21 cellular contexts compared by ENCODE assay signal in the genomic region with DNA sequence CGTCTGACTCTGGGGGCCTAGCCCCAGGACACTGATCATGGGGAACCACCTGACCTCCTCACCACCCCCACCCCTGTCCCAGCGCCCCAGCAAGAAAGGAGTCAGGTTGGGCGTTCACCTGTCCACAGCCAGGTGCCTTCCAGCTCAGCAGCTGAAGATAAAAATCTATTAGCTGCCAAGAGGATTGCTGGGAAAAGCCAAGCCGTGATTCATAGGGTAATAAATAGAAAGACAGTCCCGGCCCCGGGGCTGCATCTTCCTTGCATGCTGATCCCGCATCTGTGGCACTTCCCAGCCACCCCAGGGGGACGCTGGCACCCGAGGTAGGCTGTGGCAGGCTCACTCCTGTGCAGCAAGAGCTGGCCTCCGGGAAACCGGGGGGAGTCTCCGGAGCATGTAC.
A peak's percentile ranks its signal among the peaks of the same experiment; 100 is the strongest.
DNase-seq lines count a peak whose midpoint lies in the region; TF ChIP-seq lines count a peak whose summit lies in the region.
"Had no signal": no experiment of that assay in that cellular context is flagged by ENCODE, and none has a peak within 500 bp of the region (broad histone marks: within the 10 kb centered on the region; RNA-seq: fewer than 3 reads in every experiment).

No MANE protein-coding gene starts in this region.

- intact Hi-C loops in breast epithelium (cut with DNase I; ENCODE audit: low total_unique reads), result no loop called here
- intact Hi-C loops in vagina (cut with DNase I), result no loop called here

- no peak overlapping the region for H3K9ac ChIP-seq in mesenchymal stem cell (ENCODE audit: low read length)
- H3K9ac ChIP-seq: BLaER1 treated with 17β-estradiol and CSF1 and Interleukin-3, amounts not matched to agents 10 nM and 100 nM had no signal

- no peak overlapping the region for H3K4me3 ChIP-seq in breast epithelium
- H3K4me3 ChIP-seq in mesenchymal stem cell (ENCODE audit: insufficient read depth in 1 of 2, low read depth in 1 of 2, low read length in 2 of 2), result no peak overlapping the region
- H3K4me3 ChIP-seq in vagina, result no peak overlapping the region
- H3K4me3 ChIP-seq: BLaER1 treated with 17β-estradiol and CSF1 and Interleukin-3, amounts not matched to agents 10 nM and 100 nM; MG63; pancreas; SJCRH30; skin epidermis had no signal

- H3K4me1 ChIP-seq in breast epithelium (no peaks in the 10 kb centered on the region), mesenchymal stem cell (ENCODE audit: control insufficient read depth, insufficient read depth, low read depth, low read length) (peaks cover 13% of the 10 kb centered on the region), vagina (peaks cover 25% of the 10 kb centered on the region)
- H3K4me1 ChIP-seq: pancreas had no signal

- no peak overlapping the region for H2BK15ac ChIP-seq in mesenchymal stem cell (ENCODE audit: low read depth, poor library complexity, severe bottlenecking)

- H2AK5ac ChIP-seq in mesenchymal stem cell (ENCODE audit: low read length, severe bottlenecking), result no peak overlapping the region

- H3K27me3 ChIP-seq in breast epithelium (no peaks in the 10 kb centered on the region), mesenchymal stem cell (ENCODE audit: control insufficient read depth in 1 of 2, insufficient read depth in 1 of 2, low read length in 2 of 2) (no peaks in the 10 kb centered on the region), vagina (no peaks in the 10 kb centered on the region)
- H3K27me3 ChIP-seq: BLaER1 treated with 17β-estradiol and CSF1 and Interleukin-3, amounts not matched to agents 10 nM and 100 nM; MG63; pancreas; SJCRH30 had no signal

- H3K79me1 ChIP-seq in mesenchymal stem cell (replicated peaks; ENCODE audit: low read length, poor library complexity, severe bottlenecking), result no peaks in the 10 kb centered on the region

- no peak overlapping the region for H3K4me2 ChIP-seq in mesenchymal stem cell (ENCODE audit: low read length, poor library complexity, severe bottlenecking)

- H2AFZ ChIP-seq in mesenchymal stem cell (ENCODE audit: low read depth, low read length), result no peak overlapping the region

- H2BK120ac ChIP-seq in mesenchymal stem cell (ENCODE audit: low read depth, low read length), result no peak overlapping the region

- H3K27ac ChIP-seq in breast epithelium (peak overlapping the region; percentile 43 to 51), mesenchymal stem cell (ENCODE audit: low read length, poor library complexity, severe bottlenecking) (no peak overlapping the region), vagina (peak overlapping the region; percentile 33)
- H3K27ac ChIP-seq: 22Rv1, pancreas, SJCRH30 had no signal

- H3K36me3 ChIP-seq in breast epithelium (no peaks in the 10 kb centered on the region), mesenchymal stem cell (ENCODE audit: control insufficient read depth in 1 of 2, insufficient read depth in 2 of 2, low read depth in 1 of 2, low read length in 2 of 2) (no peaks in the 10 kb centered on the region), vagina (no peaks in the 10 kb centered on the region)
- H3K36me3 ChIP-seq: BLaER1 treated with 17β-estradiol and CSF1 and Interleukin-3, amounts not matched to agents 10 nM and 100 nM; MG63; pancreas; SJCRH30 had no signal

- no peak overlapping the region for H4K8ac ChIP-seq in mesenchymal stem cell (ENCODE audit: low read length)

- H2BK12ac ChIP-seq in mesenchymal stem cell (ENCODE audit: low read length in 2 of 2), result no peak overlapping the region

- no peaks in the 10 kb centered on the region for H3K9me3 ChIP-seq in breast epithelium
- H3K9me3 ChIP-seq in mesenchymal stem cell (ENCODE audit: control insufficient read depth, low read length), result peaks cover 22% of the 10 kb centered on the region
- no peaks in the 10 kb centered on the region for H3K9me3 ChIP-seq in vagina
- H3K9me3 ChIP-seq: pancreas had no signal

- H3K14ac ChIP-seq in mesenchymal stem cell (ENCODE audit: low read length in 2 of 2), result no peak overlapping the region

- no peak for TF ChIP-seq CTCF in breast epithelium (IDR thresholded peaks at IDR 0.05)
- TF ChIP-seq CTCF in vagina (IDR thresholded peaks at IDR 0.05), result no peak

- H3K4ac ChIP-seq in mesenchymal stem cell (ENCODE audit: low read depth in 1 of 2, low read length in 2 of 2), result no peak overlapping the region

- DNase-seq in NCI-H2196 (lab: John Stamatoyannopoulos, UW; ENCODE audit: unreplicated experiment) (peak; percentile 12), NCI-H2196 treated with DMSO at 0.1 percent for 48 hours (lab: John Stamatoyannopoulos, UW; ENCODE audit: unreplicated experiment) (no peak), breast epithelium (ENCODE audit: low spot score in 2 of 2) (peak; percentile 64 to 71), mesenchymal stem cell (no peak), vagina (ENCODE audit: extremely low spot score in 2 of 2) (no peak), AG08395 (ENCODE audit: low spot score) (no peak), EL (no peak)
- no peak for DNase-seq in effector CD4-positive, alpha-beta T cell
- DNase-seq: activated CD4-positive, alpha-beta memory T cell treated with anti-CD3 and anti-CD28 coated beads, Interleukin-2, amount 10 ng/mL, durations not matched to agents 7 days and 5 days; activated naive CD8-positive, alpha-beta T cell treated with anti-CD3 and anti-CD28 coated beads, Interleukin-2, amount 10 ng/mL, durations not matched to agents 7 days and 5 days; activated T-cell treated with anti-CD3 and anti-CD28 coated beads, Interleukin-2, amount 50 U/mL, for 4 hours; MG63; naive thymus-derived CD8-positive, alpha-beta T cell; NCI-H1694; SJCRH30; stimulated activated CD4-positive, alpha-beta T cell treated with anti-CD3 and anti-CD28 coated beads, Interleukin-4, amount 100 ng/mL, for 4 hours; T-helper 2 cell had no signal

- no peak overlapping the region for H4K91ac ChIP-seq in mesenchymal stem cell (ENCODE audit: low read length)

- TF ChIP-seq POLR2A in breast epithelium (IDR thresholded peaks at IDR 0.05), result no peak
- no peak for TF ChIP-seq POLR2A in vagina (IDR thresholded peaks at IDR 0.05)

- WGBS in mesenchymal stem cell, result 74% methylated on average over 12 of the region's 12 CpGs

- no peak overlapping the region for H3K23ac ChIP-seq in mesenchymal stem cell (ENCODE audit: low read length in 2 of 2)

- H3K18ac ChIP-seq in mesenchymal stem cell (ENCODE audit: low read depth in 1 of 2, low read length in 2 of 2), result peak overlapping the region; percentile 19 to 41

- H2BK5ac ChIP-seq in mesenchymal stem cell (ENCODE audit: low read depth, low read length, poor library complexity, severe bottlenecking), result no peak overlapping the region

Comparison
In these comparisons a context has a peak if more than half of its experiments do, and no peak if none do; other contexts are left out.
1. DNase-seq: peak in NCI-H2196 (single experiment) and breast epithelium (2 of 2); none in NCI-H2196 treated with DMSO at 0.1 percent for 48 hours (single experiment), mesenchymal stem cell (single experiment), vagina (0 of 2), AG08395 (single experiment), EL (single experiment) and effector CD4-positive, alpha-beta T cell (single experiment).